ENCODE assay signal across 11 cellular contexts in the genomic region with DNA sequence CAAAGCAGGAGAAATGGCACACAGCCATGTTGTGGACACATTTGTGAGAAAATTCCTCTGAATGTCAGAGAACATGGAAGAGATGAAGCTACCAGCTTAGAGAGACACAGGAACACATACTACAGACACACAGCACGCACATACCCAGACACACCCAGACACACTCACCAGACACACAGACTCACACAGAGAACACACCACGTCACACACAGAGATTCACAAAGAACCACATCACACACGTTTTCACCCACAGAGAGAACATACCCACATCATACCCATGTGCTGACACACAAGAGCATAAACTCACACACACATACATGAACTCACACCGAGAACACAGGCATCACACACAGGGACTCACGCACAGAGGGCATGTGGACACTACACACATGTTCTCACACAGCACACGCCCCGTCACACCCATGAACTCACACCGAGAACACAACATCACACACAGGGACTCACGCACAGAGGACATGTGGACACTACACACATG.
DNase-seq lines count a peak whose midpoint lies in the region; ATAC-seq, FAIRE-seq and TF ChIP-seq lines count a peak whose summit lies in the region.
"Had no signal": no experiment of that assay in that cellular context is flagged by ENCODE, and none has a peak within 500 bp of the region (broad histone marks: within the 10 kb centered on the region; RNA-seq: fewer than 3 reads in every experiment).

No MANE protein-coding gene starts in this region.

- no peak for TF ChIP-seq CTCF in left ventricle myocardium inferior (IDR thresholded peaks at IDR 0.05; ENCODE audit: borderline replicate concordance)
- no peak for TF ChIP-seq CTCF in right atrium auricular region (IDR thresholded peaks at IDR 0.05)
- no peak for TF ChIP-seq CTCF in coronary artery (IDR thresholded peaks at IDR 0.05)
- TF ChIP-seq CTCF in prostate gland (IDR thresholded peaks at IDR 0.05): no peak
- TF ChIP-seq CTCF in vagina (IDR thresholded peaks at IDR 0.05): no peak
- TF ChIP-seq CTCF in kidney (IDR thresholded peaks at IDR 0.05; ENCODE audit: borderline replicate concordance, extremely low read depth, insufficient read depth): no peak

- no peaks in the 10 kb centered on the region for H3K27me3 ChIP-seq in left ventricle myocardium inferior (ENCODE audit: low read depth)
- no peaks in the 10 kb centered on the region for H3K27me3 ChIP-seq in right atrium auricular region
- H3K27me3 ChIP-seq in prostate gland (replicated peaks; ENCODE audit: insufficient read depth): no peaks in the 10 kb centered on the region
- no peaks in the 10 kb centered on the region for H3K27me3 ChIP-seq in vagina
- H3K27me3 ChIP-seq: spleen had no signal

- no peak for FAIRE-seq in kidney (lab: Jason Lieb, UNC)
- FAIRE-seq: TTC549 had no signal

- 98% methylated on average over 9 of the region's 9 CpGs for WGBS in prostate gland

- H3K4me1 ChIP-seq in left ventricle myocardium inferior (peaks cover 49% of the 10 kb centered on the region), right atrium auricular region (peaks cover 0 to 51% of the 10 kb centered on the region in 2 donors), prostate gland (replicated peaks) (no peaks in the 10 kb centered on the region), vagina (peaks cover 52% of the 10 kb centered on the region), kidney (ENCODE audit: control insufficient read depth in 1 of 2, insufficient read depth in 1 of 2, low read depth in 1 of 2, low read length in 2 of 2) (peaks cover 0 to 22% of the 10 kb centered on the region in 2 donors)

- DNase-seq in left ventricle myocardium inferior (no peak), right atrium auricular region (ENCODE audit: low spot score) (no peak), coronary artery (ENCODE audit: low spot score) (no peak), prostate gland (ENCODE audit: low spot score) (peak; percentile 2), vagina (ENCODE audit: extremely low spot score in 2 of 2) (no peak), DMS114 treated with DMSO at 0.1 percent for 48 hours (lab: John Stamatoyannopoulos, UW; ENCODE audit: unreplicated experiment) (no peak), kidney (no peak)

- intact Hi-C loops in left ventricle myocardium inferior (cut with micrococcal nuclease) (no loop called here), prostate gland (cut with DNase I) (no loop called here), vagina (cut with DNase I) (no loop called here), kidney (cut with DNase I) (no loop called here)

- no peak for TF ChIP-seq POLR2A in prostate gland (IDR thresholded peaks at IDR 0.05)
- TF ChIP-seq POLR2A in vagina (IDR thresholded peaks at IDR 0.05): no peak

- H3K36me3 ChIP-seq in left ventricle myocardium inferior (no peaks in the 10 kb centered on the region), right atrium auricular region (no peaks in the 10 kb centered on the region), prostate gland (no peaks in the 10 kb centered on the region), vagina (no peaks in the 10 kb centered on the region), kidney (ENCODE audit: control insufficient read depth in 1 of 2, insufficient read depth in 2 of 2, low read length in 2 of 2) (no peaks in the 10 kb centered on the region)
- H3K36me3 ChIP-seq: spleen had no signal

- no peak overlapping the region for H3K4me3 ChIP-seq in left ventricle myocardium inferior
- no peak overlapping the region for H3K4me3 ChIP-seq in right atrium auricular region
- no peak overlapping the region for H3K4me3 ChIP-seq in coronary artery
- no peak overlapping the region for H3K4me3 ChIP-seq in prostate gland
- no peak overlapping the region for H3K4me3 ChIP-seq in vagina
- H3K4me3 ChIP-seq in kidney (ENCODE audit: low read length in 2 of 2): no peak overlapping the region
- H3K4me3 ChIP-seq: spleen had no signal

- H3K9ac ChIP-seq in kidney (ENCODE audit: low read length in 2 of 2): peak overlapping the region in 1 of 2 donors; percentile 19

- H3K9me3 ChIP-seq in left ventricle myocardium inferior (replicated peaks): no peaks in the 10 kb centered on the region
- no peaks in the 10 kb centered on the region for H3K9me3 ChIP-seq in right atrium auricular region
- H3K9me3 ChIP-seq in prostate gland: no peaks in the 10 kb centered on the region
- no peaks in the 10 kb centered on the region for H3K9me3 ChIP-seq in vagina
- no peaks in the 10 kb centered on the region for H3K9me3 ChIP-seq in kidney (ENCODE audit: control insufficient read depth in 1 of 2, low read length in 2 of 2)
- H3K9me3 ChIP-seq: spleen had no signal

- no peak for ATAC-seq in HG02678 (IDR thresholded peaks at IDR 0.05; ENCODE audit: unreplicated experiment)
- ATAC-seq: esophagus mucosa had no signal

- peak overlapping the region; percentile 63 for H3K27ac ChIP-seq in left ventricle myocardium inferior (replicated peaks)
- H3K27ac ChIP-seq in right atrium auricular region: peak overlapping the region in 1 of 2 donors; percentile 80
- H3K27ac ChIP-seq in coronary artery: peak overlapping the region; percentile 83 to 94
- H3K27ac ChIP-seq in prostate gland: no peak overlapping the region
- H3K27ac ChIP-seq in vagina: peak overlapping the region; percentile 95
- H3K27ac ChIP-seq in kidney (ENCODE audit: low read depth in 2 of 2, low read length in 2 of 2): no peak overlapping the region

Comparison
In these comparisons a context has a peak if more than half of its experiments do, and no peak if none do; other contexts are left out.
1. H3K27ac ChIP-seq: peak in left ventricle myocardium inferior (single experiment), coronary artery (2 of 2) and vagina (single experiment); none in prostate gland (0 of 2) and kidney (0 of 2).